18 cellular contexts compared by ENCODE assay signal in genomic region chr6:72826033-72826432, GRCh38.
A peak's percentile ranks its signal among the peaks of the same experiment; 100 is the strongest.
DNase-seq lines count a peak whose midpoint lies in the region; ATAC-seq and TF ChIP-seq lines count a peak whose summit lies in the region.
"Had no signal": no experiment of that assay in that cellular context is flagged by ENCODE, and none has a peak within 500 bp of the region (broad histone marks: within the 10 kb centered on the region; RNA-seq: fewer than 3 reads in every experiment).

No MANE protein-coding gene starts in this region.

- no peak for TF ChIP-seq CTCF in left lung (IDR thresholded peaks at IDR 0.05)

- H3K36me3 ChIP-seq in left lung = no peaks in the 10 kb centered on the region
- H3K36me3 ChIP-seq: thyroid gland had no signal

- H3K27ac ChIP-seq in left lung = no peak overlapping the region
- H3K27ac ChIP-seq: parathyroid adenoma, thyroid gland had no signal

- intact Hi-C loops in left lung (cut with DNase I) = no loop called here

- no peak overlapping the region for H3K4me3 ChIP-seq in left lung
- H3K4me3 ChIP-seq: thyroid gland had no signal

- no peaks in the 10 kb centered on the region for H3K27me3 ChIP-seq in left lung
- H3K27me3 ChIP-seq: thyroid gland had no signal

- DNase-seq in AG08396 (ENCODE audit: low spot score) = peak; percentile 12
- peak; percentile 90 for DNase-seq in HCEC 1CT
- peak; percentile 46 for DNase-seq in amniotic epithelial cell (ENCODE audit: low read depth)
- peak; percentile 40 for DNase-seq in kidney tubule cell (ENCODE audit: low spot score)
- DNase-seq in left lung = no peak
- no peak for DNase-seq in stimulated activated CD4-positive, alpha-beta T cell treated with anti-CD3 and anti-CD28 coated beads, Interleukin-4, amount 100 ng/mL, for 24 hours
- no peak for DNase-seq in HK-2 (ENCODE audit: unreplicated experiment)
- DNase-seq in anterior cingulate cortex (lab: John Stamatoyannopoulos, UW) = no peak
- DNase-seq: activated CD4-positive, alpha-beta T cell treated with anti-CD3 and anti-CD28 coated beads, Interleukin-2, amount 50 U/mL, for 1 hour; activated effector memory CD4-positive, alpha-beta T cell treated with anti-CD3 and anti-CD28 coated beads, Interleukin-2, amount 50 U/mL, for 16 hours; C1 segment of cervical spinal cord; DMS79; effector memory CD8-positive, alpha-beta T cell; glutamatergic neuron; NCI-H2081; T-helper 17 cell; thyroid gland had no signal

- no peaks in the 10 kb centered on the region for H3K4me1 ChIP-seq in left lung
- H3K4me1 ChIP-seq: parathyroid adenoma, thyroid gland had no signal

- no peaks in the 10 kb centered on the region for H3K9me3 ChIP-seq in left lung
- H3K9me3 ChIP-seq: thyroid gland had no signal

- no peak for ATAC-seq in left lung
- ATAC-seq: effector memory CD8-positive, alpha-beta T cell; T-helper 17 cell had no signal

Comparison
In these comparisons a context has a peak if more than half of its experiments do, and no peak if none do; other contexts are left out.
1. DNase-seq: peak in AG08396 (single experiment), HCEC 1CT (single experiment), amniotic epithelial cell (single experiment) and kidney tubule cell (single experiment); none in left lung (0 of 2), stimulated activated CD4-positive, alpha-beta T cell treated with anti-CD3 and anti-CD28 coated beads, Interleukin-4, amount 100 ng/mL, for 24 hours (single experiment), HK-2 (single experiment) and anterior cingulate cortex (0 of 58).